ENCODE assay signal across 8 cellular contexts in the genomic region with DNA sequence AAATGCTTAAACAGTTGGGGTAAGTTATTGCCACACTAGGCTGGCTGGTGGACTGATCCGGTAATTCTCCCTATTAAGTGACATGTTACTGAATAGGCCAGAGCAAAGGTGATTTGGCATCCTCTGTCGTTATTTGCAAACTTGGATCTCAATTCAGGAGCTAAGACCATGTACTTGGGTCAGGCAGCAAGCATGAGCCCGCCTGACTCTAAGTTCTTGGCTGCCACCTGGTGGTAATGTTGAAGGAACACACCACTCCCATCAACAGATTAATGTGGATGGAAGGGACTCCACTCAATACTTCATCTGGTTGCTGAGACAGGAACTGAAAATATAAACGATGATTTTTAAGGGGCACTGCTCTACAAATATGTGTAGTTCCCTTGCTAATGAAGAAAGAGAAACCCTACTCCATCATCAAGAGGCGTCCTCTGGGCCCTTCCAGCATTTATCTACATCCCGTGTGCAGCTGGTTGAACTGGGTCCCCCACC.
DNase-seq lines count a peak whose midpoint lies in the region; ATAC-seq, FAIRE-seq and TF ChIP-seq lines count a peak whose summit lies in the region.

No MANE protein-coding gene starts in this region.

- no peaks in the 10 kb centered on the region for H3F3A ChIP-seq in SK-N-SH (replicated peaks; ENCODE audit: insufficient read depth)

- peaks cover 10% of the 10 kb centered on the region for H3K4me1 Mint-ChIP-seq in progenitor cell of endocrine pancreas (ENCODE audit: low read depth)

- no TSS peak for BruUV-seq in HCT116 (replicated peaks; lab: Mats Ljungman, UMichigan)

- H3K36me3 ChIP-seq in HCT116 (ENCODE audit: control insufficient read depth in 1 of 2, insufficient read depth in 2 of 2, low read length in 2 of 2) (no peaks in the 10 kb centered on the region), SK-N-SH (replicated peaks in 1 of 2; ENCODE audit: control insufficient read depth in 1 of 2, insufficient read depth in 2 of 2, low read length in 1 of 2) (no peaks in the 10 kb centered on the region)

- no peaks in the 10 kb centered on the region for H3K9me3 ChIP-seq in HCT116 (ENCODE audit: control insufficient read depth in 1 of 2, insufficient read depth in 1 of 2, low read depth in 1 of 2, low read length in 2 of 2)
- H3K9me3 ChIP-seq in SK-N-SH, result no peaks in the 10 kb centered on the region

- POLR2A ChIA-PET in HCT116 (lab: Charles Lee), result no interaction called here
- POLR2A ChIA-PET in SK-N-SH (lab: Yijun Ruan, JAX), result no interaction called here

- H3K4me3 ChIP-seq in HCT116 (replicated peaks in 1 of 2; ENCODE audit: low read depth in 1 of 2, low read length in 2 of 2) (no peak overlapping the region), SK-N-SH (ENCODE audit: low read depth in 2 of 2, low read length in 1 of 2) (peak overlapping the region in 1 of 2 experiments; percentile 21; a peak in 1 of 4 replicates), lower leg skin (ENCODE audit: low read depth, poor library complexity, severe bottlenecking) (no peak overlapping the region)

- no peak for TF ChIP-seq EP300 in SK-N-SH (IDR thresholded peaks at IDR 0.05; ENCODE audit: borderline replicate concordance in 1 of 2, low read depth in 1 of 2, low read length in 1 of 2)

- H3K27ac ChIP-seq in HCT116 (ENCODE audit: low read depth, low read length), result no peak overlapping the region
- no peak overlapping the region for H3K27ac ChIP-seq in SK-N-SH (ENCODE audit: low read depth in 2 of 2, low read length in 1 of 2)

- TF ChIP-seq RAD21 in HCT116 (IDR thresholded peaks at IDR 0.05; ENCODE audit: low read depth) (peak; percentile 95), SK-N-SH (IDR thresholded peaks at IDR 0.05; ENCODE audit: low read length) (peak; percentile 96)

- H3K4me3 Mint-ChIP-seq in progenitor cell of endocrine pancreas (ENCODE audit: low read depth), result no peak overlapping the region

- H3K79me2 ChIP-seq in HCT116 (ENCODE audit: insufficient read depth, low read length) (no peaks in the 10 kb centered on the region), SK-N-SH (ENCODE audit: insufficient read depth) (no peaks in the 10 kb centered on the region)

- H3K4me2 ChIP-seq in HCT116 (ENCODE audit: low read length), result no peak overlapping the region
- no peak overlapping the region for H3K4me2 ChIP-seq in SK-N-SH

- H2AFZ ChIP-seq in HCT116 (ENCODE audit: low read depth, low read length, poor library complexity, severe bottlenecking) (no peak overlapping the region), SK-N-SH (ENCODE audit: low read depth) (no peak overlapping the region)

- H3K4me1 ChIP-seq in HCT116 (ENCODE audit: control insufficient read depth in 1 of 2, insufficient read depth in 2 of 2, low read length in 2 of 2) (no peaks in the 10 kb centered on the region), SK-N-SH (ENCODE audit: control insufficient read depth in 1 of 2, insufficient read depth in 2 of 2, low read depth in 1 of 2, low read length in 1 of 2) (no peaks in the 10 kb centered on the region; a peak in 1 of 4 replicates)

- H3K27me3 ChIP-seq in HCT116 (ENCODE audit: insufficient read depth, low read length) (no peaks in the 10 kb centered on the region), SK-N-SH (ENCODE audit: insufficient read depth) (no peaks in the 10 kb centered on the region)

- RAD21 ChIA-PET in HCT116 (lab: Charles Lee; ENCODE audit: low non-redundant PET in 1 of 2, low total read pairs in 2 of 2, uncharacterized antibody in 2 of 2, unreplicated experiment in 2 of 2), result interaction anchor here (0.6 to 1.4 kb wide), 8 partner anchors 174 to 269 kb away, joined by 3 to 9 read pairs (median 4); no protein-coding TSS in a partner anchor

- intact Hi-C loops in HCT116 (cut with micrococcal nuclease), result loop anchor here (1.0 to 10.0 kb wide), 6 partner anchors 141 to 1942 kb away; no protein-coding TSS in a partner anchor
- intact Hi-C loops in lower leg skin (cut with DNase I; ENCODE audit: low total_unique reads), result loop anchor here (5.0 kb wide), 2 partner anchors 228 to 252 kb away; no protein-coding TSS in a partner anchor

- WGBS in SK-N-SH (ENCODE audit: low lambda C conversion rate), result 12% methylated on average over 5 of the region's 6 CpGs
- WGBS in lower leg skin, 2 donors, result 26 to 29% methylated on average over 6 of the region's 6 CpGs

- no peaks in the 10 kb centered on the region for H3K27me3 Mint-ChIP-seq in progenitor cell of endocrine pancreas

- DNase-seq in HCT116 (ENCODE audit: low read depth, low spot score), result peak; percentile 71
- peak; percentile 78 for DNase-seq in MV-4-11 (lab: John Stamatoyannopoulos, UW)
- DNase-seq in SK-N-SH, result peak; percentile 77
- peak; percentile 48 for DNase-seq in activated naive CD4-positive, alpha-beta T cell treated with anti-CD3 and anti-CD28 coated beads, Interleukin-2, amount 50 U/mL, for 16 hours
- DNase-seq in glomerular visceral epithelial cell (ENCODE audit: extremely low spot score), result peak; percentile 64
- peak; percentile 52 for DNase-seq in progenitor cell of endocrine pancreas (ENCODE audit: low spot score, unreplicated experiment)
- no peak for DNase-seq in lower leg skin (ENCODE audit: low spot score in 2 of 2)

- ATAC-seq in HCT116, result peak; percentile 99

- H4K20me1 ChIP-seq in HCT116 (ENCODE audit: insufficient read depth), result no peaks in the 10 kb centered on the region
- H4K20me1 ChIP-seq in SK-N-SH (ENCODE audit: insufficient read depth), result no peaks in the 10 kb centered on the region

- no peak overlapping the region for H3K27ac Mint-ChIP-seq in progenitor cell of endocrine pancreas

- CTCF ChIA-PET in HCT116 (lab: Charles Lee) (interaction anchor here (0.6 to 2.2 kb wide), 9 partner anchors 13 to 253 kb away, joined by 3 to 35 read pairs (median 6); no protein-coding TSS in a partner anchor), SK-N-SH (lab: Yijun Ruan, JAX) (interaction anchor here (0.6 to 16.7 kb wide), 36 partner anchors 9 to 1942 kb away, joined by 3 to 305 read pairs (median 3); a partner anchor contains a TSS)

- no peaks in the 10 kb centered on the region for H3K36me3 Mint-ChIP-seq in progenitor cell of endocrine pancreas (ENCODE audit: insufficient read depth)

- TF ChIP-seq CTCF in HCT116 (IDR thresholded peaks at IDR 0.05 in 2 of 3, conservative IDR thresholded peaks at IDR 0.05 in 1 of 3; ENCODE audit: borderline replicate concordance in 1 of 3, insufficient read depth in 1 of 3, low read depth in 2 of 3, low read length in 2 of 3) (peak; percentile 75 to 88 (median 78)), SK-N-SH (IDR thresholded peaks at IDR 0.05) (peak; percentile 78), progenitor cell of endocrine pancreas (IDR thresholded peaks at IDR 0.05; ENCODE audit: unreplicated experiment) (peak; percentile 85), lower leg skin (IDR thresholded peaks at IDR 0.05) (peak in 1 of 3 donors; percentile 48)

- FAIRE-seq in G401.6 (lab: Jason Lieb, UNC), result peak; percentile 42

- H3K9me3 Mint-ChIP-seq in progenitor cell of endocrine pancreas (ENCODE audit: low read depth), result peaks cover 8% of the 10 kb centered on the region

- H3K9me2 ChIP-seq in HCT116 (ENCODE audit: insufficient read depth) (no peaks in the 10 kb centered on the region), SK-N-SH (no peaks in the 10 kb centered on the region)

- H3K9ac ChIP-seq in HCT116 (ENCODE audit: low read length) (no peak overlapping the region), SK-N-SH (no peak overlapping the region)

- TF ChIP-seq POLR2A in HCT116 (IDR thresholded peaks at IDR 0.05; ENCODE audit: borderline replicate concordance, extremely low read depth, insufficient read depth, insufficient read length) (no peak), lower leg skin (IDR thresholded peaks at IDR 0.05) (no peak)

TF ChIP-seq in HCT116, 20 proteins besides CTCF, POLR2A, EP300 and RAD21:
- TF ChIP-seq, protein P1, sequence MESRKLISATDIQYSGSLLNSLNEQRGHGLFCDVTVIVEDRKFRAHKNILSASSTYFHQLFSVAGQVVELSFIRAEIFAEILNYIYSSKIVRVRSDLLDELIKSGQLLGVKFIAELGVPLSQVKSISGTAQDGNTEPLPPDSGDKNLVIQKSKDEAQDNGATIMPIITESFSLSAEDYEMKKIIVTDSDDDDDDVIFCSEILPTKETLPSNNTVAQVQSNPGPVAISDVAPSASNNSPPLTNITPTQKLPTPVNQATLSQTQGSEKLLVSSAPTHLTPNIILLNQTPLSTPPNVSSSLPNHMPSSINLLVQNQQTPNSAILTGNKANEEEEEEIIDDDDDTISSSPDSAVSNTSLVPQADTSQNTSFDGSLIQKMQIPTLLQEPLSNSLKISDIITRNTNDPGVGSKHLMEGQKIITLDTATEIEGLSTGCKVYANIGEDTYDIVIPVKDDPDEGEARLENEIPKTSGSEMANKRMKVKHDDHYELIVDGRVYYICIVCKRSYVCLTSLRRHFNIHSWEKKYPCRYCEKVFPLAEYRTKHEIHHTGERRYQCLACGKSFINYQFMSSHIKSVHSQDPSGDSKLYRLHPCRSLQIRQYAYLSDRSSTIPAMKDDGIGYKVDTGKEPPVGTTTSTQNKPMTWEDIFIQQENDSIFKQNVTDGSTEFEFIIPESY (IDR thresholded peaks at IDR 0.05; ENCODE audit: extremely low read depth, insufficient replicate concordance, low read length), result peak; percentile 7
- no peak for TF ChIP-seq SRF (IDR thresholded peaks at IDR 0.05; ENCODE audit: low read depth)

TF ChIP-seq in SK-N-SH, 30 proteins besides CTCF, POLR2A, EP300 and RAD21:
- TF ChIP-seq SMC3 (IDR thresholded peaks at IDR 0.05; ENCODE audit: low read depth, low read length) (peak; percentile 96), JUND (IDR thresholded peaks at IDR 0.05) (no peak), RCOR1 (IDR thresholded peaks at IDR 0.05; ENCODE audit: low read length) (peak; percentile 44; the same call in 1 of the 2 replicates)

Comparison
In these comparisons a context has a peak if more than half of its experiments do, and no peak if none do; other contexts are left out.
1. DNase-seq: peak in HCT116 (single experiment), MV-4-11 (single experiment), SK-N-SH (single experiment), activated naive CD4-positive, alpha-beta T cell treated with anti-CD3 and anti-CD28 coated beads, Interleukin-2, amount 50 U/mL, for 16 hours (single experiment), glomerular visceral epithelial cell (single experiment) and progenitor cell of endocrine pancreas (single experiment); none in lower leg skin (0 of 2).